Comparison of ENCODE assay signal across 26 cellular contexts in genomic region chr9:11928871-11929321, GRCh38.
"Had no signal": no experiment of that assay in that cellular context is flagged by ENCODE, and none has a peak within 500 bp of the region (broad histone marks: within the 10 kb centered on the region; RNA-seq: fewer than 3 reads in every experiment).

No MANE protein-coding gene starts in this region.

- H3K36me3 ChIP-seq: esophagus squamous epithelium, gastrocnemius medialis, heart right ventricle, left lung had no signal

- H3K4me3 ChIP-seq: coronary artery, dorsolateral prefrontal cortex, esophagus squamous epithelium, gastrocnemius medialis, heart right ventricle, left lung, lung, mucosa of descending colon had no signal

- DNase-seq: cerebellar nuclear complex; dermis blood vessel endothelial cell; dorsolateral prefrontal cortex; effector CD4-positive, alpha-beta T cell; effector memory CD4-positive, alpha-beta T cell; endodermal cell; erythroblast; esophagus squamous epithelium; foreskin fibroblast; foreskin melanocyte; gastrocnemius medialis; glutamatergic neuron; head of caudate nucleus; heart right ventricle; hypothalamus; immature natural killer cell; islet precursor cell; left cardiac atrium; left ventricle myocardium superior; mammary epithelial cell had no signal

- H3K9me3 ChIP-seq: gastrocnemius medialis, left lung had no signal

- ATAC-seq: esophagus mucosa, gastrocnemius medialis, heart right ventricle, left cardiac atrium, left lung, left ventricle myocardium superior, mucosa of descending colon had no signal

- H3K27ac ChIP-seq: coronary artery, dorsolateral prefrontal cortex, epithelial cell of prostate, esophagus squamous epithelium, gastrocnemius medialis, heart right ventricle, left lung had no signal

- H3K4me1 ChIP-seq: esophagus squamous epithelium, gastrocnemius medialis, heart right ventricle, left lung had no signal

- H3K27me3 ChIP-seq: dorsolateral prefrontal cortex, esophagus squamous epithelium, gastrocnemius medialis, heart right ventricle, left lung had no signal
